Comparison of ENCODE assay signal across 8 cellular contexts in genomic region chr10:69180525-69181204, GRCh38. TPM values are rescaled to one million over a fixed set of nuclear protein-coding genes. Genes with fewer than 3 reads are reported as not detected.
DNase-seq lines count a peak whose midpoint lies in the region; ATAC-seq and TF ChIP-seq lines count a peak whose summit lies in the region.

No MANE protein-coding gene starts in this region.

- TF ChIP-seq CTCF in AG09309 (IDR thresholded peaks at IDR 0.05; ENCODE audit: control insufficient read depth, insufficient read depth, low read depth, low read length, missing control alignments) (no peak), SK-N-SH (IDR thresholded peaks at IDR 0.05) (no peak), coronary artery (IDR thresholded peaks at IDR 0.05) (no peak), mucosa of descending colon (IDR thresholded peaks at IDR 0.05) (no peak)

- WGBS in GM23248 (ENCODE audit: low coverage in 1 of 2, low lambda C conversion rate in 2 of 2, missing lambda C conversion rate in 2 of 2), 2 experiments, result 7 to 8% methylated on average over 27 to 29 of the region's 29 CpGs
- 1% methylated on average over 29 of the region's 29 CpGs for WGBS in SK-N-SH (ENCODE audit: low lambda C conversion rate)

- H3K9me3 ChIP-seq in GM23248 (ENCODE audit: low read depth) (no peaks in the 10 kb centered on the region), SK-N-SH (no peaks in the 10 kb centered on the region), mucosa of descending colon (no peaks in the 10 kb centered on the region)

- in situ Hi-C loops in GM23248 (cut with MboI), result no loop called here

- H3K9me2 ChIP-seq in GM23248 (ENCODE audit: insufficient read depth), result no peaks in the 10 kb centered on the region
- H3K9me2 ChIP-seq in SK-N-SH, result no peaks in the 10 kb centered on the region

- H3K27ac ChIP-seq in GM23248 (peak overlapping the region; percentile 95), SK-N-SH (ENCODE audit: low read depth in 2 of 2, low read length in 1 of 2) (peak overlapping the region; percentile 88 to 98; a peak in 3 of 4 replicates), coronary artery (peak overlapping the region; percentile 82 to 93)

- peaks cover 7% of the 10 kb centered on the region for H3K4me1 ChIP-seq in GM23248 (ENCODE audit: insufficient read depth)
- H3K4me1 ChIP-seq in SK-N-SH (ENCODE audit: control insufficient read depth in 1 of 2, insufficient read depth in 2 of 2, low read depth in 1 of 2, low read length in 1 of 2), result peaks cover 0 to 9% of the 10 kb centered on the region in 2 experiments; a peak in 2 of 4 replicates
- peaks cover 19% of the 10 kb centered on the region for H3K4me1 ChIP-seq in mucosa of descending colon (ENCODE audit: low read depth)

- DNase-seq in AG09309 (ENCODE audit: low read depth) (no peak), GM23248 (peak; percentile 81), SK-N-SH (no peak), coronary artery (ENCODE audit: low spot score) (no peak), mucosa of descending colon (no peak), 8988T (no peak), H4 (ENCODE audit: low spot score) (no peak), kidney glomerular epithelial cell (lab: John Stamatoyannopoulos, UW) (no peak)

- POLR2A ChIA-PET in SK-N-SH (lab: Yijun Ruan, JAX), result interaction anchor here (1.0 to 1.4 kb wide), 2 partner anchors 28 to 225 kb away, joined by 4 read pairs; partner anchors contain the start of gene DDX21

- H3K4me2 ChIP-seq in GM23248 (ENCODE audit: unreplicated experiment) (peak overlapping the region; percentile 88), SK-N-SH (peak overlapping the region; percentile 82)

- peak overlapping the region; percentile 100 for H3K9ac ChIP-seq in GM23248
- peak overlapping the region; percentile 91 for H3K9ac ChIP-seq in SK-N-SH

- H3K4me3 ChIP-seq in AG09309 (ENCODE audit: control insufficient read depth, low read depth, low read length) (peak overlapping the region; percentile 96), GM23248 (peak overlapping the region; percentile 98), SK-N-SH (ENCODE audit: low read depth in 2 of 2, low read length in 1 of 2) (peak overlapping the region; percentile 84 to 95), coronary artery (peak overlapping the region; percentile 94), mucosa of descending colon (peak overlapping the region; percentile 59)

- intact Hi-C loops in mucosa of descending colon (cut with DNase I, micrococcal nuclease), result no loop called here

- H2AFZ ChIP-seq in GM23248 (peak overlapping the region; percentile 89), SK-N-SH (ENCODE audit: low read depth) (peak overlapping the region; percentile 44)

- TF ChIP-seq RAD21 in SK-N-SH (IDR thresholded peaks at IDR 0.05; ENCODE audit: low read length), result no peak

- CTCF ChIA-PET in SK-N-SH (lab: Yijun Ruan, JAX), result no interaction called here

- H3K27me3 ChIP-seq in GM23248 (replicated peaks; ENCODE audit: insufficient read depth), result no peaks in the 10 kb centered on the region
- H3K27me3 ChIP-seq in SK-N-SH (ENCODE audit: insufficient read depth), result no peaks in the 10 kb centered on the region

- H3F3A ChIP-seq in GM23248 (ENCODE audit: insufficient read depth) (peaks cover 4% of the 10 kb centered on the region; the same call in 1 of the 2 replicates), SK-N-SH (replicated peaks; ENCODE audit: insufficient read depth) (no peaks in the 10 kb centered on the region)

- H3K79me2 ChIP-seq in GM23248 (ENCODE audit: insufficient read depth), result peaks cover 56% of the 10 kb centered on the region
- peaks cover 54% of the 10 kb centered on the region for H3K79me2 ChIP-seq in SK-N-SH (ENCODE audit: insufficient read depth)

- ATAC-seq in mucosa of descending colon, result no peak

- H3K36me3 ChIP-seq in GM23248 (ENCODE audit: low read depth) (peaks cover under 1% of the 10 kb centered on the region; the same call in 1 of the 2 replicates), SK-N-SH (replicated peaks in 1 of 2; ENCODE audit: control insufficient read depth in 1 of 2, insufficient read depth in 2 of 2, low read length in 1 of 2) (peaks cover 3 to 4% of the 10 kb centered on the region in 2 experiments), mucosa of descending colon (ENCODE audit: low read depth) (no peaks in the 10 kb centered on the region)

- no peak for TF ChIP-seq EP300 in SK-N-SH (IDR thresholded peaks at IDR 0.05; ENCODE audit: borderline replicate concordance in 1 of 2, low read depth in 1 of 2, low read length in 1 of 2)

- H4K20me1 ChIP-seq in GM23248 (ENCODE audit: insufficient read depth) (no peaks in the 10 kb centered on the region), SK-N-SH (ENCODE audit: insufficient read depth) (no peaks in the 10 kb centered on the region)

TF ChIP-seq in SK-N-SH, 30 proteins besides CTCF, POLR2A, EP300 and RAD21 (continues in another document):
- TF ChIP-seq MEF2A (IDR thresholded peaks at IDR 0.05; ENCODE audit: borderline replicate concordance, low read depth) (no peak), REST (IDR thresholded peaks at IDR 0.05; ENCODE audit: low read depth, low read length) (no peak), RXRA (IDR thresholded peaks at IDR 0.05; ENCODE audit: borderline replicate concordance, low read depth) (no peak), RFX5 (IDR thresholded peaks at IDR 0.05; ENCODE audit: low read length) (no peak), SIN3A (IDR thresholded peaks at IDR 0.05; ENCODE audit: borderline replicate concordance, low read depth, low read length) (no peak), TAF1 (IDR thresholded peaks at IDR 0.05; ENCODE audit: borderline replicate concordance, low read depth, low read length) (no peak), SMC3 (IDR thresholded peaks at IDR 0.05; ENCODE audit: low read depth, low read length) (no peak), JUND (IDR thresholded peaks at IDR 0.05) (no peak), TEAD4 (IDR thresholded peaks at IDR 0.05; ENCODE audit: borderline replicate concordance, insufficient read depth) (no peak), RCOR1 (IDR thresholded peaks at IDR 0.05; ENCODE audit: low read length) (no peak), NRF1 (IDR thresholded peaks at IDR 0.05; ENCODE audit: low read depth, low read length) (no peak), EZH2phosphoT487 (IDR thresholded peaks at IDR 0.05; ENCODE audit: borderline replicate concordance, low read depth) (no peak), USF1 (IDR thresholded peaks at IDR 0.05; ENCODE audit: borderline replicate concordance, low read depth) (no peak)

RNA-seq across cellular contexts. Expression of gene SUPV3L1, which starts 0.6 kb away (rescaled TPM):
- total RNA-seq in GM23248 (2014; rRNA removed; shearing (Covaris generic)), result 18.2 and 29.9 TPM in 2 replicates
- polyA plus RNA-seq in GM23248 (2016; fragmentation: Nextera tagmentation; extraction: Ambion mirVana) (28.1 and 29.8 TPM in 2 replicates), SK-N-SH (2012; rRNA removed) (19.8 and 26.7 TPM in 2 replicates)
- 20.8 and 23.5 TPM in 2 replicates for polyA plus RNA-seq in SK-N-SH (2012; cell fraction: cytosol; rRNA removed)
- 30.0 and 43.3 TPM in 2 replicates for polyA plus RNA-seq in SK-N-SH (2012; cell fraction: nucleus; rRNA removed)
- total RNA-seq in mucosa of descending colon, result 10 to 100 TPM; 23.7 to 33.5 (median 27.5) TPM
- total RNA-seq in H4 (2014; rRNA removed; shearing (Covaris generic)), result 25.0 and 34.0 TPM in 2 replicates

RNA-seq across cellular contexts. Expression of gene HKDC1, which starts 39.5 kb away (rescaled TPM):
- total RNA-seq in GM23248 (2014; rRNA removed; shearing (Covaris generic)), result 0.13 and 0.32 TPM in 2 replicates
- polyA plus RNA-seq in GM23248 (2016; fragmentation: Nextera tagmentation; extraction: Ambion mirVana), result 0.33 and 0.34 TPM in 2 replicates
- polyA plus RNA-seq in SK-N-SH (2012; rRNA removed), result 0.06 and 0.10 TPM in 2 replicates
- 0.03 and 0.08 TPM in 2 replicates for polyA plus RNA-seq in SK-N-SH (2012; cell fraction: cytosol; rRNA removed)
- polyA plus RNA-seq in SK-N-SH (2012; cell fraction: nucleus; rRNA removed), result 0.19 and 0.25 TPM in 2 replicates
- total RNA-seq in mucosa of descending colon, result 10 to 100 TPM; 20.2 to 31.2 (median 23.9) TPM
- total RNA-seq in H4 (2014; rRNA removed; shearing (Covaris generic)), result 0.16 and 0.23 TPM in 2 replicates

RNA-seq across cellular contexts. Expression of gene VPS26A, which starts 56.7 kb away (rescaled TPM):
- 24.4 and 25.3 TPM in 2 replicates for total RNA-seq in GM23248 (2014; rRNA removed; shearing (Covaris generic))
- 79.4 and 82.0 TPM in 2 replicates for polyA plus RNA-seq in GM23248 (2016; fragmentation: Nextera tagmentation; extraction: Ambion mirVana)
- polyA plus RNA-seq in SK-N-SH (2012; rRNA removed), result 10.6 and 12.9 TPM in 2 replicates
- 22.1 and 30.9 TPM in 2 replicates for polyA plus RNA-seq in SK-N-SH (2012; cell fraction: cytosol; rRNA removed)
- polyA plus RNA-seq in SK-N-SH (2012; cell fraction: nucleus; rRNA removed), result 3.1 and 8.3 TPM in 2 replicates
- 10 to 100 TPM; 51.7 to 64.0 (median 61.7) TPM for total RNA-seq in mucosa of descending colon
- total RNA-seq in H4 (2014; rRNA removed; shearing (Covaris generic)), result 25.9 and 40.2 TPM in 2 replicates

Comparison
In these comparisons a context has a peak if more than half of its experiments do, and no peak if none do; other contexts are left out.
1. RNA of gene HKDC1, which starts 39.5 kb away (total RNA-seq): 20.2 to 31.2 TPM in mucosa of descending colon; 0.13 to 0.32 TPM in GM23248 and 0.16 to 0.23 TPM in H4; every median in the first group is over 10 times any median in the second.
2. Peak in every context shown above with its lines, with median percentiles within 50 percentile points of each other: H3K4me3 ChIP-seq and H3K27ac ChIP-seq.